In genomic region chr2:96867756-96868554, GRCh38 we compare ENCODE assay signal across 8 cellular contexts. TPM values are rescaled to one million over a fixed set of nuclear protein-coding genes. Genes with fewer than 3 reads are reported as not detected.
DNase-seq lines count a peak whose midpoint lies in the region; ATAC-seq and TF ChIP-seq lines count a peak whose summit lies in the region.

No MANE protein-coding gene starts in this region.

- no peaks in the 10 kb centered on the region for H3K9me3 ChIP-seq in mesodermal cell (ENCODE audit: control insufficient read depth, low read length)

- H3K27ac ChIP-seq in mesodermal cell (ENCODE audit: low read depth, low read length, severe bottlenecking) (peak overlapping the region; percentile 95), urinary bladder (ENCODE audit: low read depth) (peak overlapping the region; percentile 86)

- H3K4me1 ChIP-seq in mesodermal cell (ENCODE audit: control insufficient read depth, insufficient read depth, low read length, poor library complexity, severe bottlenecking) (peaks cover 22% of the 10 kb centered on the region), urinary bladder (ENCODE audit: insufficient read depth) (no peaks in the 10 kb centered on the region)

- TF ChIP-seq CTCF in cardiac fibroblast (IDR thresholded peaks at IDR 0.05; ENCODE audit: low read depth, low read length) = no peak

- 14 to 33% methylated on average over 11 to 16 of the region's 27 CpGs for WGBS in mesodermal cell (ENCODE audit: insufficient coverage in 2 of 2), 2 experiments
- WGBS in urinary bladder = 8% methylated on average over 27 of the region's 27 CpGs

- H3K4me3 ChIP-seq in cardiac fibroblast (replicated peaks in 1 of 2; ENCODE audit: low read depth in 2 of 2, low read length in 2 of 2) (peak overlapping the region; percentile 85 to 87), mesodermal cell (ENCODE audit: extremely low read depth, insufficient read depth, low read length, poor library complexity, severe bottlenecking) (peak overlapping the region; percentile 90), urinary bladder (ENCODE audit: low read depth, low read length) (peak overlapping the region; percentile 92)

- H3K36me3 ChIP-seq in mesodermal cell (ENCODE audit: control insufficient read depth, insufficient read depth, low read length) = peaks cover 49% of the 10 kb centered on the region
- peaks cover 6% of the 10 kb centered on the region for H3K36me3 ChIP-seq in urinary bladder (ENCODE audit: insufficient read depth)

- DNase-seq in NOMO-1 (lab: John Stamatoyannopoulos, UW; ENCODE audit: unreplicated experiment in 2 of 2) = peak; percentile 18
- no peak for DNase-seq in NOMO-1 treated with dmso at 0.1 percent for 144 hours (lab: John Stamatoyannopoulos, UW; ENCODE audit: unreplicated experiment)
- DNase-seq in NCI-H69 (lab: John Stamatoyannopoulos, UW) = peak; percentile 13
- DNase-seq in cardiac fibroblast (ENCODE audit: low read depth in 2 of 2) = peak in 1 of 2 donors; percentile 36
- no peak for DNase-seq in D341Med (ENCODE audit: low spot score)

- ATAC-seq in GM19324 (IDR thresholded peaks at IDR 0.05; ENCODE audit: low FRiP score, unreplicated experiment) = no peak

RNA-seq across cellular contexts. Expression of gene SEMA4C, which starts 1.9 kb away (rescaled TPM):
- polyA plus RNA-seq in mesodermal cell (2013, experiment 1 of 2) = 113 TPM
- polyA plus RNA-seq in mesodermal cell (2013, experiment 2 of 2) = 80.1 TPM
- 27.4 TPM for total RNA-seq in urinary bladder
- polyA plus RNA-seq in urinary bladder = 80.1 TPM

RNA-seq across cellular contexts. Expression of gene ANKRD39, which starts 10.1 kb away (rescaled TPM):
- 11.3 TPM for polyA plus RNA-seq in mesodermal cell (2013, experiment 1 of 2)
- 10.2 TPM for polyA plus RNA-seq in mesodermal cell (2013, experiment 2 of 2)
- 5.8 TPM for total RNA-seq in urinary bladder
- 18.8 TPM for polyA plus RNA-seq in urinary bladder

RNA-seq across cellular contexts. Expression of gene ANKRD23, which starts 24.1 kb away (rescaled TPM):
- 2.4 TPM for polyA plus RNA-seq in mesodermal cell (2013, experiment 1 of 2)
- polyA plus RNA-seq in mesodermal cell (2013, experiment 2 of 2) = 1.4 TPM
- 2.6 TPM for total RNA-seq in urinary bladder
- polyA plus RNA-seq in urinary bladder = 5.1 TPM

RNA-seq across cellular contexts. Expression of gene CNNM3, which starts 51.9 kb away (rescaled TPM):
- 10.5 TPM for polyA plus RNA-seq in mesodermal cell (2013, experiment 1 of 2)
- 8.6 TPM for polyA plus RNA-seq in mesodermal cell (2013, experiment 2 of 2)
- 18.0 TPM for total RNA-seq in urinary bladder
- polyA plus RNA-seq in urinary bladder = 14.6 TPM

Comparison
In these comparisons a context has a peak if more than half of its experiments do, and no peak if none do; other contexts are left out.
1. DNase-seq: peak in NOMO-1 (2 of 2) and NCI-H69 (single experiment); none in NOMO-1 treated with dmso at 0.1 percent for 144 hours (single experiment) and D341Med (single experiment).
2. Peak in every context shown above with its lines, with median percentiles within 50 percentile points of each other: H3K4me3 ChIP-seq.